ENCODE assay signal across 3 cellular contexts in the genomic region with DNA sequence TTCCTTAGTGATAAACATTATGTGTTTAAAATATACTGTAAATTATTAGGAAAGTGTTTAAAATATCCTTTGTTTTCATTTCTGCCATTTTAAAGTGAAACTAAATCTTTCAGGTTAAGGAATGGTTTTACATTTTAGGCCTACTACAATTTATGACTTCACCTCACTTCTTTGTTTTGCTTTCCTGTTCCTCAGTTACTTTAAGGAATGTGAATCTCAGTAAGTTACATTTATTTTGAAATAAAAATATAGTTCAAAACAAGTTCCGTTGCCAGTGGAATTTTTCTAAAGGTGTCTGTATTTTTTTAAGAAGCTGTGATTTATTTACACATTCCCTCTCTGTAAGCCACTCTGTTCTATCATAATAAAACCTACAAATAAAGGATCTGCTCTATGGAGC.
TF ChIP-seq lines count a peak whose summit lies in the region.

No MANE protein-coding gene starts in this region.

TF ChIP-seq in SK-N-SH, 30 proteins besides CTCF, POLR2A, EP300 and RAD21:
- no peak for TF ChIP-seq CHD2 (IDR thresholded peaks at IDR 0.05; ENCODE audit: low read length, partially characterized antibody)
- no peak for TF ChIP-seq POLR2AphosphoS5 (IDR thresholded peaks at IDR 0.05; ENCODE audit: low read depth, low read length)
- no peak for TF ChIP-seq GATA2 (CRISPR knock-in tag; IDR thresholded peaks at IDR 0.05)
- TF ChIP-seq NRF1 (IDR thresholded peaks at IDR 0.05; ENCODE audit: low read depth, low read length): no peak
- no peak for TF ChIP-seq IRF3 (IDR thresholded peaks at IDR 0.05; ENCODE audit: low read depth, low read length)
- no peak for TF ChIP-seq TAF1 (IDR thresholded peaks at IDR 0.05; ENCODE audit: borderline replicate concordance, low read depth, low read length)
- TF ChIP-seq, protein P1, sequence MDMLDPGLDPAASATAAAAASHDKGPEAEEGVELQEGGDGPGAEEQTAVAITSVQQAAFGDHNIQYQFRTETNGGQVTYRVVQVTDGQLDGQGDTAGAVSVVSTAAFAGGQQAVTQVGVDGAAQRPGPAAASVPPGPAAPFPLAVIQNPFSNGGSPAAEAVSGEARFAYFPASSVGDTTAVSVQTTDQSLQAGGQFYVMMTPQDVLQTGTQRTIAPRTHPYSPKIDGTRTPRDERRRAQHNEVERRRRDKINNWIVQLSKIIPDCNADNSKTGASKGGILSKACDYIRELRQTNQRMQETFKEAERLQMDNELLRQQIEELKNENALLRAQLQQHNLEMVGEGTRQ (IDR thresholded peaks at IDR 0.05; ENCODE audit: borderline replicate concordance, low read depth, low read length): no peak
- no peak for TF ChIP-seq REST (IDR thresholded peaks at IDR 0.05; ENCODE audit: low read depth, low read length)
- no peak for TF ChIP-seq FOXJ3 (CRISPR knock-in tag; IDR thresholded peaks at IDR 0.05)
- no peak for TF ChIP-seq SMC3 (IDR thresholded peaks at IDR 0.05; ENCODE audit: low read depth, low read length)
- TF ChIP-seq FOXM1 (IDR thresholded peaks at IDR 0.05; ENCODE audit: low read depth): no peak

TF ChIP-seq in SK-N-SH treated with all-trans-retinoic acid at 6 μM for 48 hours, 23 proteins besides CTCF, POLR2A, EP300 and RAD21:
- TF ChIP-seq CREB5 (CRISPR knock-in tag; IDR thresholded peaks at IDR 0.05; ENCODE audit: low read depth): no peak
- TF ChIP-seq PATZ1 (CRISPR knock-in tag; IDR thresholded peaks at IDR 0.05; ENCODE audit: borderline replicate concordance): no peak
- TF ChIP-seq SNAI2 (CRISPR knock-in tag; IDR thresholded peaks at IDR 0.05): no peak
- no peak for TF ChIP-seq RARB (CRISPR knock-in tag; IDR thresholded peaks at IDR 0.05)
- no peak for TF ChIP-seq TCF4 (CRISPR knock-in tag; IDR thresholded peaks at IDR 0.05; ENCODE audit: borderline replicate concordance)
- TF ChIP-seq ZNF70 (CRISPR knock-in tag; IDR thresholded peaks at IDR 0.05): no peak
- no peak for TF ChIP-seq ZC3H10 (CRISPR knock-in tag; IDR thresholded peaks at IDR 0.05)
- TF ChIP-seq CSDC2 (CRISPR knock-in tag; IDR thresholded peaks at IDR 0.05): no peak
- TF ChIP-seq ARNTL (CRISPR knock-in tag; IDR thresholded peaks at IDR 0.05; ENCODE audit: borderline replicate concordance, low read depth): no peak
- TF ChIP-seq OSR1 (CRISPR knock-in tag; IDR thresholded peaks at IDR 0.05): no peak
- TF ChIP-seq ESRRG (CRISPR knock-in tag; IDR thresholded peaks at IDR 0.05): no peak
- TF ChIP-seq ZNF565 (CRISPR knock-in tag; conservative IDR thresholded peaks at IDR 0.05; ENCODE audit: low read depth): no peak
- TF ChIP-seq ISL1 (CRISPR knock-in tag; IDR thresholded peaks at IDR 0.05): no peak
- no peak for TF ChIP-seq BACH2 (CRISPR knock-in tag; IDR thresholded peaks at IDR 0.05; ENCODE audit: borderline replicate concordance)
- TF ChIP-seq, protein P2, sequence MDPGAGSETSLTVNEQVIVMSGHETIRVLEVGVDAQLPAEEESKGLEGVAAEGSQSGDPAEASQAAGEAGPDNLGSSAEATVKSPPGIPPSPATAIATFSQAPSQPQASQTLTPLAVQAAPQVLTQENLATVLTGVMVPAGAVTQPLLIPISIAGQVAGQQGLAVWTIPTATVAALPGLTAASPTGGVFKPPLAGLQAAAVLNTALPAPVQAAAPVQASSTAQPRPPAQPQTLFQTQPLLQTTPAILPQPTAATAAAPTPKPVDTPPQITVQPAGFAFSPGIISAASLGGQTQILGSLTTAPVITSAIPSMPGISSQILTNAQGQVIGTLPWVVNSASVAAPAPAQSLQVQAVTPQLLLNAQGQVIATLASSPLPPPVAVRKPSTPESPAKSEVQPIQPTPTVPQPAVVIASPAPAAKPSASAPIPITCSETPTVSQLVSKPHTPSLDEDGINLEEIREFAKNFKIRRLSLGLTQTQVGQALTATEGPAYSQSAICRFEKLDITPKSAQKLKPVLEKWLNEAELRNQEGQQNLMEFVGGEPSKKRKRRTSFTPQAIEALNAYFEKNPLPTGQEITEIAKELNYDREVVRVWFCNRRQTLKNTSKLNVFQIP (CRISPR knock-in tag; IDR thresholded peaks at IDR 0.05; ENCODE audit: borderline replicate concordance, low read depth): no peak
- no peak for TF ChIP-seq TOX (CRISPR knock-in tag; IDR thresholded peaks at IDR 0.05; ENCODE audit: borderline replicate concordance)
- no peak for TF ChIP-seq CSRNP3 (CRISPR knock-in tag; IDR thresholded peaks at IDR 0.05)
- no peak for TF ChIP-seq PPARA (CRISPR knock-in tag; IDR thresholded peaks at IDR 0.05; ENCODE audit: borderline replicate concordance)

TF ChIP-seq in GM23338, 12 proteins besides CTCF, POLR2A, EP300 and RAD21:
- TF ChIP-seq CREB1 (CRISPR knock-in tag; IDR thresholded peaks at IDR 0.05; ENCODE audit: low read depth): no peak
- TF ChIP-seq REST (IDR thresholded peaks at IDR 0.05; ENCODE audit: unreplicated experiment): no peak
- TF ChIP-seq, protein P3, sequence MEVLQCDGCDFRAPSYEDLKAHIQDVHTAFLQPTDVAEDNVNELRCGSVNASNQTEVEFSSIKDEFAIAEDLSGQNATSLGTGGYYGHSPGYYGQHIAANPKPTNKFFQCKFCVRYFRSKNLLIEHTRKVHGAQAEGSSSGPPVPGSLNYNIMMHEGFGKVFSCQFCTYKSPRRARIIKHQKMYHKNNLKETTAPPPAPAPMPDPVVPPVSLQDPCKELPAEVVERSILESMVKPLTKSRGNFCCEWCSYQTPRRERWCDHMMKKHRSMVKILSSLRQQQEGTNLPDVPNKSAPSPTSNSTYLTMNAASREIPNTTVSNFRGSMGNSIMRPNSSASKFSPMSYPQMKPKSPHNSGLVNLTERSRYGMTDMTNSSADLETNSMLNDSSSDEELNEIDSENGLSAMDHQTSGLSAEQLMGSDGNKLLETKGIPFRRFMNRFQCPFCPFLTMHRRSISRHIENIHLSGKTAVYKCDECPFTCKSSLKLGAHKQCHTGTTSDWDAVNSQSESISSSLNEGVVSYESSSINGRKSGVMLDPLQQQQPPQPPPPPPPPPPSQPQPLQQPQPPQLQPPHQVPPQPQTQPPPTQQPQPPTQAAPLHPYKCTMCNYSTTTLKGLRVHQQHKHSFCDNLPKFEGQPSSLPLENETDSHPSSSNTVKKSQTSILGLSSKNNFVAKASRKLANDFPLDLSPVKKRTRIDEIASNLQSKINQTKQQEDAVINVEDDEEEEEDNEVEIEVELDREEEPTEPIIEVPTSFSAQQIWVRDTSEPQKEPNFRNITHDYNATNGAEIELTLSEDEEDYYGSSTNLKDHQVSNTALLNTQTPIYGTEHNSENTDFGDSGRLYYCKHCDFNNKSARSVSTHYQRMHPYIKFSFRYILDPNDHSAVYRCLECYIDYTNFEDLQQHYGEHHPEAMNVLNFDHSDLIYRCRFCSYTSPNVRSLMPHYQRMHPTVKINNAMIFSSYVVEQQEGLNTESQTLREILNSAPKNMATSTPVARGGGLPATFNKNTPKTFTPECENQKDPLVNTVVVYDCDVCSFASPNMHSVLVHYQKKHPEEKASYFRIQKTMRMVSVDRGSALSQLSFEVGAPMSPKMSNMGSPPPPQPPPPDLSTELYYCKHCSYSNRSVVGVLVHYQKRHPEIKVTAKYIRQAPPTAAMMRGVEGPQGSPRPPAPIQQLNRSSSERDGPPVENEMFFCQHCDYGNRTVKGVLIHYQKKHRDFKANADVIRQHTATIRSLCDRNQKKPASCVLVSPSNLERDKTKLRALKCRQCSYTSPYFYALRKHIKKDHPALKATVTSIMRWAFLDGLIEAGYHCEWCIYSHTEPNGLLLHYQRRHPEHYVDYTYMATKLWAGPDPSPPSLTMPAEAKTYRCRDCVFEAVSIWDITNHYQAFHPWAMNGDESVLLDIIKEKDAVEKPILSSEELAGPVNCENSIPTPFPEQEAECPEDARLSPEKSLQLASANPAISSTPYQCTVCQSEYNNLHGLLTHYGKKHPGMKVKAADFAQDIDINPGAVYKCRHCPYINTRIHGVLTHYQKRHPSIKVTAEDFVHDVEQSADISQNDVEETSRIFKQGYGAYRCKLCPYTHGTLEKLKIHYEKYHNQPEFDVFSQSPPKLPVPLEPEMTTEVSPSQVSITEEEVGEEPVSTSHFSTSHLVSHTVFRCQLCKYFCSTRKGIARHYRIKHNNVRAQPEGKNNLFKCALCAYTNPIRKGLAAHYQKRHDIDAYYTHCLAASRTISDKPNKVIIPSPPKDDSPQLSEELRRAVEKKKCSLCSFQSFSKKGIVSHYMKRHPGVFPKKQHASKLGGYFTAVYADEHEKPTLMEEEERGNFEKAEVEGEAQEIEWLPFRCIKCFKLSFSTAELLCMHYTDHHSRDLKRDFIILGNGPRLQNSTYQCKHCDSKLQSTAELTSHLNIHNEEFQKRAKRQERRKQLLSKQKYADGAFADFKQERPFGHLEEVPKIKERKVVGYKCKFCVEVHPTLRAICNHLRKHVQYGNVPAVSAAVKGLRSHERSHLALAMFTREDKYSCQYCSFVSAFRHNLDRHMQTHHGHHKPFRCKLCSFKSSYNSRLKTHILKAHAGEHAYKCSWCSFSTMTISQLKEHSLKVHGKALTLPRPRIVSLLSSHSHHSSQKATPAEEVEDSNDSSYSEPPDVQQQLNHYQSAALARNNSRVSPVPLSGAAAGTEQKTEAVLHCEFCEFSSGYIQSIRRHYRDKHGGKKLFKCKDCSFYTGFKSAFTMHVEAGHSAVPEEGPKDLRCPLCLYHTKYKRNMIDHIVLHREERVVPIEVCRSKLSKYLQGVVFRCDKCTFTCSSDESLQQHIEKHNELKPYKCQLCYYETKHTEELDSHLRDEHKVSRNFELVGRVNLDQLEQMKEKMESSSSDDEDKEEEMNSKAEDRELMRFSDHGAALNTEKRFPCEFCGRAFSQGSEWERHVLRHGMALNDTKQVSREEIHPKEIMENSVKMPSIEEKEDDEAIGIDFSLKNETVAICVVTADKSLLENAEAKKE (CRISPR knock-in tag; IDR thresholded peaks at IDR 0.05): no peak
- no peak for TF ChIP-seq STAT1 (IDR thresholded peaks at IDR 0.05; ENCODE audit: unreplicated experiment)
- no peak for TF ChIP-seq ZNF331 (CRISPR knock-in tag; IDR thresholded peaks at IDR 0.05; ENCODE audit: low read depth)
- no peak for TF ChIP-seq POLR2AphosphoS5 (IDR thresholded peaks at IDR 0.05; ENCODE audit: low read depth)
- TF ChIP-seq, protein P4, sequence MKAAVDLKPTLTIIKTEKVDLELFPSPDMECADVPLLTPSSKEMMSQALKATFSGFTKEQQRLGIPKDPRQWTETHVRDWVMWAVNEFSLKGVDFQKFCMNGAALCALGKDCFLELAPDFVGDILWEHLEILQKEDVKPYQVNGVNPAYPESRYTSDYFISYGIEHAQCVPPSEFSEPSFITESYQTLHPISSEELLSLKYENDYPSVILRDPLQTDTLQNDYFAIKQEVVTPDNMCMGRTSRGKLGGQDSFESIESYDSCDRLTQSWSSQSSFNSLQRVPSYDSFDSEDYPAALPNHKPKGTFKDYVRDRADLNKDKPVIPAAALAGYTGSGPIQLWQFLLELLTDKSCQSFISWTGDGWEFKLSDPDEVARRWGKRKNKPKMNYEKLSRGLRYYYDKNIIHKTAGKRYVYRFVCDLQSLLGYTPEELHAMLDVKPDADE (IDR thresholded peaks at IDR 0.05): no peak
TF ChIP-seq in GM23338: peak in this region for 0.
